Comparison of ENCODE assay signal across 8 cellular contexts in genomic region chr2:60174146-60174545, GRCh38.
"Had no signal": no experiment of that assay in that cellular context is flagged by ENCODE, and none has a peak within 500 bp of the region (broad histone marks: within the 10 kb centered on the region; RNA-seq: fewer than 3 reads in every experiment).

No MANE protein-coding gene starts in this region.

- H3K4me3 ChIP-seq: GM23338, K562 had no signal

- H3K4me3 Mint-ChIP-seq: GM23338, H9 had no signal

- ATAC-seq: GM23338, K562 had no signal

- H3K9me3 Mint-ChIP-seq: GM23338, H9 had no signal

- H3K4me2 ChIP-seq: GM23338 had no signal

- FAIRE-seq: H1, H54, HTR-8/SVneo, K562 had no signal

- H2AFZ ChIP-seq: GM23338 had no signal

- DNase-seq: H9, HCEC 1CT, IMR-90 had no signal

- H3K27ac Mint-ChIP-seq: GM23338, H9 had no signal

- H3K4me1 Mint-ChIP-seq: GM23338, H9 had no signal
